Comparison of ENCODE assay signal across 1 cellular context in genomic region chr4:10747186-10747585, GRCh38.
A peak's percentile ranks its signal among the peaks of the same experiment; 100 is the strongest.
TF ChIP-seq lines count a peak whose summit lies in the region.

No MANE protein-coding gene starts in this region.

TF ChIP-seq in GM12878, 131 proteins besides CTCF, POLR2A, EP300 and RAD21 (continued from another document and continues in another):
- TF ChIP-seq ELK1 (IDR thresholded peaks at IDR 0.05; ENCODE audit: low read depth, low read length) = no peak
- no peak for TF ChIP-seq NR2C1 (IDR thresholded peaks at IDR 0.05)
- TF ChIP-seq SREBF1 (IDR thresholded peaks at IDR 0.05; ENCODE audit: low read length) = no peak
- TF ChIP-seq, protein P1, sequence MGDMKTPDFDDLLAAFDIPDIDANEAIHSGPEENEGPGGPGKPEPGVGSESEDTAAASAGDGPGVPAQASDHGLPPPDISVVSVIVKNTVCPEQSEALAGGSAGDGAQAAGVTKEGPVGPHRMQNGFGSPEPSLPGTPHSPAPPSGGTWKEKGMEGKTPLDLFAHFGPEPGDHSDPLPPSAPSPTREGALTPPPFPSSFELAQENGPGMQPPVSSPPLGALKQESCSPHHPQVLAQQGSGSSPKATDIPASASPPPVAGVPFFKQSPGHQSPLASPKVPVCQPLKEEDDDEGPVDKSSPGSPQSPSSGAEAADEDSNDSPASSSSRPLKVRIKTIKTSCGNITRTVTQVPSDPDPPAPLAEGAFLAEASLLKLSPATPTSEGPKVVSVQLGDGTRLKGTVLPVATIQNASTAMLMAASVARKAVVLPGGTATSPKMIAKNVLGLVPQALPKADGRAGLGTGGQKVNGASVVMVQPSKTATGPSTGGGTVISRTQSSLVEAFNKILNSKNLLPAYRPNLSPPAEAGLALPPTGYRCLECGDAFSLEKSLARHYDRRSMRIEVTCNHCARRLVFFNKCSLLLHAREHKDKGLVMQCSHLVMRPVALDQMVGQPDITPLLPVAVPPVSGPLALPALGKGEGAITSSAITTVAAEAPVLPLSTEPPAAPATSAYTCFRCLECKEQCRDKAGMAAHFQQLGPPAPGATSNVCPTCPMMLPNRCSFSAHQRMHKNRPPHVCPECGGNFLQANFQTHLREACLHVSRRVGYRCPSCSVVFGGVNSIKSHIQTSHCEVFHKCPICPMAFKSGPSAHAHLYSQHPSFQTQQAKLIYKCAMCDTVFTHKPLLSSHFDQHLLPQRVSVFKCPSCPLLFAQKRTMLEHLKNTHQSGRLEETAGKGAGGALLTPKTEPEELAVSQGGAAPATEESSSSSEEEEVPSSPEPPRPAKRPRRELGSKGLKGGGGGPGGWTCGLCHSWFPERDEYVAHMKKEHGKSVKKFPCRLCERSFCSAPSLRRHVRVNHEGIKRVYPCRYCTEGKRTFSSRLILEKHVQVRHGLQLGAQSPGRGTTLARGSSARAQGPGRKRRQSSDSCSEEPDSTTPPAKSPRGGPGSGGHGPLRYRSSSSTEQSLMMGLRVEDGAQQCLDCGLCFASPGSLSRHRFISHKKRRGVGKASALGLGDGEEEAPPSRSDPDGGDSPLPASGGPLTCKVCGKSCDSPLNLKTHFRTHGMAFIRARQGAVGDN (IDR thresholded peaks at IDR 0.05) = peak; percentile 80
- TF ChIP-seq, protein P2, sequence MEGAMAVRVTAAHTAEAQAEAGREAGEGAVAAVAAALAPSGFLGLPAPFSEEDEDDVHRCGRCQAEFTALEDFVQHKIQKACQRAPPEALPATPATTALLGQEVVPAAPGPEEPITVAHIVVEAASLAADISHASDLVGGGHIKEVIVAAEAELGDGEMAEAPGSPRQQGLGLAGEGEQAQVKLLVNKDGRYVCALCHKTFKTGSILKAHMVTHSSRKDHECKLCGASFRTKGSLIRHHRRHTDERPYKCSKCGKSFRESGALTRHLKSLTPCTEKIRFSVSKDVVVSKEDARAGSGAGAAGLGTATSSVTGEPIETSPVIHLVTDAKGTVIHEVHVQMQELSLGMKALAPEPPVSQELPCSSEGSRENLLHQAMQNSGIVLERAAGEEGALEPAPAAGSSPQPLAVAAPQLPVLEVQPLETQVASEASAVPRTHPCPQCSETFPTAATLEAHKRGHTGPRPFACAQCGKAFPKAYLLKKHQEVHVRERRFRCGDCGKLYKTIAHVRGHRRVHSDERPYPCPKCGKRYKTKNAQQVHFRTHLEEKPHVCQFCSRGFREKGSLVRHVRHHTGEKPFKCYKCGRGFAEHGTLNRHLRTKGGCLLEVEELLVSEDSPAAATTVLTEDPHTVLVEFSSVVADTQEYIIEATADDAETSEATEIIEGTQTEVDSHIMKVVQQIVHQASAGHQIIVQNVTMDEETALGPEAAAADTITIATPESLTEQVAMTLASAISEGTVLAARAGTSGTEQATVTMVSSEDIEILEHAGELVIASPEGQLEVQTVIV (IDR thresholded peaks at IDR 0.05; ENCODE audit: borderline replicate concordance, partially characterized antibody) = no peak
- TF ChIP-seq ESRRA (IDR thresholded peaks at IDR 0.05; ENCODE audit: low read length) = no peak
- TF ChIP-seq SMAD1 (IDR thresholded peaks at IDR 0.05; ENCODE audit: low read depth, partially characterized antibody) = no peak
- TF ChIP-seq EZH2 (IDR thresholded peaks at IDR 0.05; ENCODE audit: borderline replicate concordance, control insufficient read depth, low read depth, low read length) = no peak
- no peak for TF ChIP-seq PBX3 (IDR thresholded peaks at IDR 0.05; ENCODE audit: insufficient replicate concordance, low read depth, low read length)
- TF ChIP-seq NFYA (IDR thresholded peaks at IDR 0.05; ENCODE audit: borderline replicate concordance, low read depth, low read length) = no peak
- peak; percentile 35 for TF ChIP-seq KLF5 (IDR thresholded peaks at IDR 0.05; ENCODE audit: partially characterized antibody)
- no peak for TF ChIP-seq POLR2AphosphoS2 (IDR thresholded peaks at IDR 0.05; ENCODE audit: low read depth, low read length)
- TF ChIP-seq JUNB (IDR thresholded peaks at IDR 0.05) = peak; percentile 21; the same call in 1 of the 2 replicates
- TF ChIP-seq ATF3 (IDR thresholded peaks at IDR 0.05; ENCODE audit: borderline replicate concordance, extremely low read depth, low read depth, low read length) = no peak
- TF ChIP-seq RAD51 (IDR thresholded peaks at IDR 0.05) = no peak
- no peak for TF ChIP-seq HDAC2 (IDR thresholded peaks at IDR 0.05)
- TF ChIP-seq, protein P3, sequence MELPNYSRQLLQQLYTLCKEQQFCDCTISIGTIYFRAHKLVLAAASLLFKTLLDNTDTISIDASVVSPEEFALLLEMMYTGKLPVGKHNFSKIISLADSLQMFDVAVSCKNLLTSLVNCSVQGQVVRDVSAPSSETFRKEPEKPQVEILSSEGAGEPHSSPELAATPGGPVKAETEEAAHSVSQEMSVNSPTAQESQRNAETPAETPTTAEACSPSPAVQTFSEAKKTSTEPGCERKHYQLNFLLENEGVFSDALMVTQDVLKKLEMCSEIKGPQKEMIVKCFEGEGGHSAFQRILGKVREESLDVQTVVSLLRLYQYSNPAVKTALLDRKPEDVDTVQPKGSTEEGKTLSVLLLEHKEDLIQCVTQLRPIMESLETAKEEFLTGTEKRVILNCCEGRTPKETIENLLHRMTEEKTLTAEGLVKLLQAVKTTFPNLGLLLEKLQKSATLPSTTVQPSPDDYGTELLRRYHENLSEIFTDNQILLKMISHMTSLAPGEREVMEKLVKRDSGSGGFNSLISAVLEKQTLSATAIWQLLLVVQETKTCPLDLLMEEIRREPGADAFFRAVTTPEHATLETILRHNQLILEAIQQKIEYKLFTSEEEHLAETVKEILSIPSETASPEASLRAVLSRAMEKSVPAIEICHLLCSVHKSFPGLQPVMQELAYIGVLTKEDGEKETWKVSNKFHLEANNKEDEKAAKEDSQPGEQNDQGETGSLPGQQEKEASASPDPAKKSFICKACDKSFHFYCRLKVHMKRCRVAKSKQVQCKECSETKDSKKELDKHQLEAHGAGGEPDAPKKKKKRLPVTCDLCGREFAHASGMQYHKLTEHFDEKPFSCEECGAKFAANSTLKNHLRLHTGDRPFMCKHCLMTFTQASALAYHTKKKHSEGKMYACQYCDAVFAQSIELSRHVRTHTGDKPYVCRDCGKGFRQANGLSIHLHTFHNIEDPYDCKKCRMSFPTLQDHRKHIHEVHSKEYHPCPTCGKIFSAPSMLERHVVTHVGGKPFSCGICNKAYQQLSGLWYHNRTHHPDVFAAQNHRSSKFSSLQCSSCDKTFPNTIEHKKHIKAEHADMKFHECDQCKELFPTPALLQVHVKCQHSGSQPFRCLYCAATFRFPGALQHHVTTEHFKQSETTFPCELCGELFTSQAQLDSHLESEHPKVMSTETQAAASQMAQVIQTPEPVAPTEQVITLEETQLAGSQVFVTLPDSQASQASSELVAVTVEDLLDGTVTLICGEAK (IDR thresholded peaks at IDR 0.05; ENCODE audit: borderline replicate concordance) = no peak
- TF ChIP-seq TCF7 (IDR thresholded peaks at IDR 0.05; ENCODE audit: borderline replicate concordance) = no peak
- TF ChIP-seq, protein P4, sequence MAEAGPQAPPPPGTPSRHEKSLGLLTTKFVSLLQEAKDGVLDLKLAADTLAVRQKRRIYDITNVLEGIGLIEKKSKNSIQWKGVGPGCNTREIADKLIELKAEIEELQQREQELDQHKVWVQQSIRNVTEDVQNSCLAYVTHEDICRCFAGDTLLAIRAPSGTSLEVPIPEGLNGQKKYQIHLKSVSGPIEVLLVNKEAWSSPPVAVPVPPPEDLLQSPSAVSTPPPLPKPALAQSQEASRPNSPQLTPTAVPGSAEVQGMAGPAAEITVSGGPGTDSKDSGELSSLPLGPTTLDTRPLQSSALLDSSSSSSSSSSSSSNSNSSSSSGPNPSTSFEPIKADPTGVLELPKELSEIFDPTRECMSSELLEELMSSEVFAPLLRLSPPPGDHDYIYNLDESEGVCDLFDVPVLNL (IDR thresholded peaks at IDR 0.05; ENCODE audit: low read depth, low read length) = no peak
- TF ChIP-seq CREM (IDR thresholded peaks at IDR 0.05; ENCODE audit: low read depth) = no peak
- TF ChIP-seq SUPT20H (IDR thresholded peaks at IDR 0.05; ENCODE audit: borderline replicate concordance, control insufficient read depth, low read depth, low read length) = no peak
- TF ChIP-seq PKNOX1 (IDR thresholded peaks at IDR 0.05) = no peak
- TF ChIP-seq ZNF24 (IDR thresholded peaks at IDR 0.05) = no peak
- TF ChIP-seq KDM1A (IDR thresholded peaks at IDR 0.05; ENCODE audit: borderline replicate concordance) = no peak
- TF ChIP-seq PAX5 (IDR thresholded peaks at IDR 0.05; ENCODE audit: borderline replicate concordance, low read depth, low read length) = peak; percentile 34; the same call in 1 of the 2 replicates
- TF ChIP-seq MXI1 (IDR thresholded peaks at IDR 0.05; ENCODE audit: low read depth, low read length) = 0 out of 2 replicates have a peak, but pooled peaks have one; percentile 26
- TF ChIP-seq FOXK2 (IDR thresholded peaks at IDR 0.05) = no peak
- TF ChIP-seq, protein P5, sequence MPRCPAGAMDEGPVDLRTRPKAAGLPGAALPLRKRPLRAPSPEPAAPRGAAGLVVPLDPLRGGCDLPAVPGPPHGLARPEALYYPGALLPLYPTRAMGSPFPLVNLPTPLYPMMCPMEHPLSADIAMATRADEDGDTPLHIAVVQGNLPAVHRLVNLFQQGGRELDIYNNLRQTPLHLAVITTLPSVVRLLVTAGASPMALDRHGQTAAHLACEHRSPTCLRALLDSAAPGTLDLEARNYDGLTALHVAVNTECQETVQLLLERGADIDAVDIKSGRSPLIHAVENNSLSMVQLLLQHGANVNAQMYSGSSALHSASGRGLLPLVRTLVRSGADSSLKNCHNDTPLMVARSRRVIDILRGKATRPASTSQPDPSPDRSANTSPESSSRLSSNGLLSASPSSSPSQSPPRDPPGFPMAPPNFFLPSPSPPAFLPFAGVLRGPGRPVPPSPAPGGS (IDR thresholded peaks at IDR 0.05; ENCODE audit: borderline replicate concordance, insufficient read depth, low read depth, low read length, poor library complexity, severe bottlenecking) = peak; percentile 25
- no peak for TF ChIP-seq JUND (IDR thresholded peaks at IDR 0.05; ENCODE audit: low read depth, low read length)
- TF ChIP-seq ZBTB11 (CRISPR knock-in tag; IDR thresholded peaks at IDR 0.05) = no peak
- no peak for TF ChIP-seq ZBED1 (IDR thresholded peaks at IDR 0.05; ENCODE audit: borderline replicate concordance)
- TF ChIP-seq POU2F2 (IDR thresholded peaks at IDR 0.05; ENCODE audit: borderline replicate concordance, low read depth, low read length) = peak; percentile 11; the same call in 1 of the 3 replicates
- TF ChIP-seq MYC (IDR thresholded peaks at IDR 0.05; ENCODE audit: insufficient read depth, insufficient read length, insufficient replicate concordance, low read length, severe bottlenecking) = no peak
- TF ChIP-seq EED (IDR thresholded peaks at IDR 0.05; ENCODE audit: low read depth) = no peak; the same call in 1 of the 2 replicates
